16 cellular contexts compared by ENCODE assay signal in genomic region chr11:85853541-85853940, GRCh38. TPM values are rescaled to one million over a fixed set of nuclear protein-coding genes. Genes with fewer than 3 reads are reported as not detected.
"Had no signal": no experiment of that assay in that cellular context is flagged by ENCODE, and none has a peak within 500 bp of the region (broad histone marks: within the 10 kb centered on the region; RNA-seq: fewer than 3 reads in every experiment).

No MANE protein-coding gene starts in this region.

RNA-seq across cellular contexts. Expression of gene CCDC83, which starts 1.6 kb away (rescaled TPM):
- total RNA-seq: colonic mucosa; dermis blood vessel endothelial cell; epithelial cell of proximal tubule; esophagus squamous epithelium; foreskin keratinocyte; kidney epithelial cell; left colon; left ventricle myocardium superior; lung; naive thymus-derived CD4-positive, alpha-beta T cell; neural crest cell; ovary; posterior vena cava; right cardiac atrium; temporal lobe; upper lobe of left lung had no signal
- polyA plus RNA-seq: foreskin keratinocyte; lung; naive thymus-derived CD4-positive, alpha-beta T cell; ovary; right cardiac atrium had no signal
